Comparison of ENCODE assay signal across 17 cellular contexts in the genomic region with DNA sequence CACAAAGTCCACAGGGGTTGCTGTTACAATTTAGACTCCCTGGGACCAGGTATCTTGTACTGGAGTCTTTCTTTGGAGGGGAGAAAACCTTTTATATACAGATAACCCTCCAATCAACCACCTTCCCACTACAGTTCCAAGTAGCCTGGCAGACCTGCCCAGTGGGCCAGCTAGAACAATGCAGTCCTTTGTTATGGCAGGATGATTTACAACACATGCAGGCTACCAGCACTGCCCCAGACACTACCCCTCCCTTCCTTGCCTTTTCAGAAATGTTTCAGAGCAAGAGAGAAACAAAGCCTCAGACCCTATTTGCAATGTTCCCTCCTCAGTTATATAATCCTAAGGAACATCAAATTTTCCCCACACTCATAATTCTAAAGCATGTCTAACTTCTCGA. TPM values are rescaled to one million over a fixed set of nuclear protein-coding genes. Genes with fewer than 3 reads are reported as not detected.
DNase-seq lines count a peak whose midpoint lies in the region; ATAC-seq and TF ChIP-seq lines count a peak whose summit lies in the region.
"Had no signal": no experiment of that assay in that cellular context is flagged by ENCODE, and none has a peak within 500 bp of the region (broad histone marks: within the 10 kb centered on the region; RNA-seq: fewer than 3 reads in every experiment).

No MANE protein-coding gene starts in this region.

- no peak overlapping the region; the same call in 1 of the 2 replicates for H3K4me2 ChIP-seq in HCT116 (ENCODE audit: low read length)
- H3K4me2 ChIP-seq: BLaER1 had no signal

- no peak overlapping the region for H3K9ac ChIP-seq in HCT116 (ENCODE audit: low read length)
- H3K9ac ChIP-seq: BLaER1 had no signal

- H3K9me3 ChIP-seq in HCT116 (ENCODE audit: control insufficient read depth in 1 of 2, insufficient read depth in 1 of 2, low read depth in 1 of 2, low read length in 2 of 2) = no peaks in the 10 kb centered on the region
- H3K9me3 ChIP-seq: BLaER1 had no signal

- H3K4me3 ChIP-seq in HCT116 (replicated peaks in 1 of 2; ENCODE audit: low read depth in 1 of 2, low read length in 2 of 2) = no peak overlapping the region
- H3K4me3 ChIP-seq: BLaER1 had no signal

- RAD21 ChIA-PET in HCT116 (lab: Charles Lee; ENCODE audit: low non-redundant PET in 1 of 2, low total read pairs in 2 of 2, uncharacterized antibody in 2 of 2, unreplicated experiment in 2 of 2) = no interaction called here

- no peak for TF ChIP-seq RAD21 in HCT116 (IDR thresholded peaks at IDR 0.05; ENCODE audit: low read depth)

- no peaks in the 10 kb centered on the region for H4K20me1 ChIP-seq in HCT116 (ENCODE audit: insufficient read depth)
- H4K20me1 ChIP-seq: BLaER1 had no signal

- TF ChIP-seq POLR2A in HCT116 (IDR thresholded peaks at IDR 0.05; ENCODE audit: borderline replicate concordance, extremely low read depth, insufficient read depth, insufficient read length) = no peak

- H3K27ac ChIP-seq in HCT116 (ENCODE audit: low read depth, low read length) = no peak overlapping the region
- H3K27ac ChIP-seq: BLaER1, brain microvascular endothelial cell had no signal

- POLR2A ChIA-PET in HCT116 (lab: Charles Lee) = no interaction called here

- no TSS peak for BruUV-seq in HCT116 (replicated peaks; lab: Mats Ljungman, UMichigan)

- intact Hi-C loops in HCT116 (cut with micrococcal nuclease) = no loop called here

- H3K36me3 ChIP-seq in HCT116 (ENCODE audit: control insufficient read depth in 1 of 2, insufficient read depth in 2 of 2, low read length in 2 of 2) = no peaks in the 10 kb centered on the region
- H3K36me3 ChIP-seq: brain microvascular endothelial cell had no signal

- CTCF ChIA-PET in HCT116 (lab: Charles Lee) = no interaction called here

- H2AFZ ChIP-seq in HCT116 (ENCODE audit: low read depth, low read length, poor library complexity, severe bottlenecking) = no peak overlapping the region

- in situ Hi-C loops in ACHN (cut with HindIII; ENCODE audit: low pct_ligation_motif_present, low pct_unique_long_range_greater_than_20kb, low sequenced_read_pairs) = no loop called here

- DNase-seq in HCT116 (ENCODE audit: low read depth, low spot score) (peak; percentile 13), NCI-H526 treated with DMSO at 0.1 percent for 48 hours (lab: John Stamatoyannopoulos, UW) (peak; percentile 87), iPS-NIHi11 (ENCODE audit: low spot score) (peak; percentile 55), renal cortical epithelial cell (ENCODE audit: low read depth) (peak; percentile 44), left lobe of liver (ENCODE audit: low spot score) (no peak), ACHN (no peak)
- DNase-seq in activated CD4-positive, alpha-beta T cell treated with anti-CD3 and anti-CD28 coated beads for 1 hour = no peak
- DNase-seq: activated CD8-positive, alpha-beta memory T cell treated with anti-CD3 and anti-CD28 coated beads, Interleukin-2, amount 50 U/mL, for 48 hours; activated naive CD4-positive, alpha-beta T cell treated with anti-CD3 and anti-CD28 coated beads, Interleukin-2, amount 10 ng/mL, durations not matched to agents 7 days and 5 days; brain microvascular endothelial cell; DMS79; HCEC 1CT; occipital lobe; T-cell had no signal

- no peaks in the 10 kb centered on the region for H3K9me2 ChIP-seq in HCT116 (ENCODE audit: insufficient read depth)

- peaks cover 4 to 5% of the 10 kb centered on the region in 2 experiments; a peak in 2 of 4 replicates for H3K4me1 ChIP-seq in HCT116 (ENCODE audit: control insufficient read depth in 1 of 2, insufficient read depth in 2 of 2, low read length in 2 of 2)

- H3K79me2 ChIP-seq in HCT116 (ENCODE audit: insufficient read depth, low read length) = no peaks in the 10 kb centered on the region

- ATAC-seq in HCT116 (peak; percentile 81), left lobe of liver (no peak), HG02852 (IDR thresholded peaks at IDR 0.05; ENCODE audit: unreplicated experiment) (no peak)
- ATAC-seq: T-cell had no signal

- no peaks in the 10 kb centered on the region for H3K27me3 ChIP-seq in HCT116 (ENCODE audit: insufficient read depth, low read length)
- H3K27me3 ChIP-seq: BLaER1, brain microvascular endothelial cell had no signal

- no peak for TF ChIP-seq CTCF in HCT116 (IDR thresholded peaks at IDR 0.05 in 2 of 3, conservative IDR thresholded peaks at IDR 0.05 in 1 of 3; ENCODE audit: borderline replicate concordance in 1 of 3, insufficient read depth in 1 of 3, low read depth in 2 of 3, low read length in 2 of 3)

TF ChIP-seq in HCT116, 20 proteins besides CTCF, POLR2A, EP300 and RAD21:
- TF ChIP-seq EZH2 (IDR thresholded peaks at IDR 0.05) (no peak), CEBPB (IDR thresholded peaks at IDR 0.05; ENCODE audit: low read depth) (no peak), CBX3 (IDR thresholded peaks at IDR 0.05; ENCODE audit: low read depth) (no peak), FOSL1 (IDR thresholded peaks at IDR 0.05; ENCODE audit: low read depth) (no peak), EZH2phosphoT487 (IDR thresholded peaks at IDR 0.05; ENCODE audit: borderline replicate concordance) (no peak), ZFX (IDR thresholded peaks at IDR 0.05) (no peak), SRF (IDR thresholded peaks at IDR 0.05; ENCODE audit: low read depth) (no peak), JUND (IDR thresholded peaks at IDR 0.05) (no peak)
- TF ChIP-seq, protein P1, sequence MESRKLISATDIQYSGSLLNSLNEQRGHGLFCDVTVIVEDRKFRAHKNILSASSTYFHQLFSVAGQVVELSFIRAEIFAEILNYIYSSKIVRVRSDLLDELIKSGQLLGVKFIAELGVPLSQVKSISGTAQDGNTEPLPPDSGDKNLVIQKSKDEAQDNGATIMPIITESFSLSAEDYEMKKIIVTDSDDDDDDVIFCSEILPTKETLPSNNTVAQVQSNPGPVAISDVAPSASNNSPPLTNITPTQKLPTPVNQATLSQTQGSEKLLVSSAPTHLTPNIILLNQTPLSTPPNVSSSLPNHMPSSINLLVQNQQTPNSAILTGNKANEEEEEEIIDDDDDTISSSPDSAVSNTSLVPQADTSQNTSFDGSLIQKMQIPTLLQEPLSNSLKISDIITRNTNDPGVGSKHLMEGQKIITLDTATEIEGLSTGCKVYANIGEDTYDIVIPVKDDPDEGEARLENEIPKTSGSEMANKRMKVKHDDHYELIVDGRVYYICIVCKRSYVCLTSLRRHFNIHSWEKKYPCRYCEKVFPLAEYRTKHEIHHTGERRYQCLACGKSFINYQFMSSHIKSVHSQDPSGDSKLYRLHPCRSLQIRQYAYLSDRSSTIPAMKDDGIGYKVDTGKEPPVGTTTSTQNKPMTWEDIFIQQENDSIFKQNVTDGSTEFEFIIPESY (IDR thresholded peaks at IDR 0.05; ENCODE audit: extremely low read depth, insufficient replicate concordance, low read length) = no peak

RNA-seq across cellular contexts. Expression of gene RASL11B, which starts 11.1 kb away (rescaled TPM):
- total RNA-seq in HCT116 (2021; ENCODE audit: unreplicated experiment) (0.34 TPM), renal cortical epithelial cell (4.7 and 21.2 TPM in 2 replicates), left lobe of liver (0.60 TPM)
- polyA plus RNA-seq in HCT116 (2012) = 0.18 TPM in 1 of 2 replicates, not detected in the other
- total RNA-seq: OCI-LY7 had no signal

Comparison
In these comparisons a context has a peak if more than half of its experiments do, and no peak if none do; other contexts are left out.
1. DNase-seq: peak in HCT116 (single experiment), NCI-H526 treated with DMSO at 0.1 percent for 48 hours (single experiment), iPS-NIHi11 (single experiment) and renal cortical epithelial cell (single experiment); none in activated CD4-positive, alpha-beta T cell treated with anti-CD3 and anti-CD28 coated beads for 1 hour (single experiment), left lobe of liver (single experiment) and ACHN (single experiment).